8 cellular contexts compared by ENCODE assay signal in the genomic region with DNA sequence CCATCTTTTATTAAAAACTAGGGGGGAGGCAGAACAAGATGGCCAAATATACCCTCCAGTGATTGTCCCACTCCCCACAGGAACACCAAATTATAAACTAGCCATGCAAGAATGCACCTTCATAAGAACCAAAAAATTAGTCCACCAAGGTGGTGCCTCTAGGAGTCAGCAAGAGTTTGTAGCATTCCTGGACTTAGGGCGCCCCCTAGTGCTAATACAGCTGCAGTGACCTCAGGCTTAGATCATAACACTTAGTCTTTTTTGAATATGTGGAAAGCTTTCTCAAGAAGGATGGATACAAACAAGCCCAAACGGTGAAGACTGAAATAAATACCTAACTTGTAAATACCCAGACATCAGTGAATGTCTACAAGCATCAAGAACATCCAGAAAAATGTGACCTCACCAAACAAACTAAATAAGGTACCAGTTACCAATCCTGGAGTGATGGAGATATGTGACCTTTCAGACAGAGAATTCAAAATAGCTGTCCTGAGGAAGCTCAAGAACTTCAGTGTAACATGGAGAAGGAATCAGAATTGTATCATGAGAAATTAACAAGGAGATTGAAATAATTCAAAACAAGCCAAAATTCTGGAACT. TPM values are rescaled to one million over a fixed set of nuclear protein-coding genes. Genes with fewer than 3 reads are reported as not detected.
DNase-seq lines count a peak whose midpoint lies in the region; ATAC-seq and TF ChIP-seq lines count a peak whose summit lies in the region.

No MANE protein-coding gene starts in this region.

- intact Hi-C loops in tibial artery (cut with DNase I; ENCODE audit: low total_unique reads) = loop anchor here (10.0 kb wide), 1 partner anchor 555 kb away; no protein-coding TSS in a partner anchor

- no peak overlapping the region for H3K4me3 ChIP-seq in LNCaP clone FGC (ENCODE audit: low read depth, low read length)
- H3K4me3 ChIP-seq in RWPE2 (ENCODE audit: severe bottlenecking) = no peak overlapping the region
- no peak overlapping the region for H3K4me3 ChIP-seq in fibroblast of villous mesenchyme (ENCODE audit: low read depth, low read length)
- H3K4me3 ChIP-seq in tibial artery = no peak overlapping the region

- H3K27me3 ChIP-seq in RWPE2 (ENCODE audit: insufficient read depth, poor library complexity, severe bottlenecking) (no peaks in the 10 kb centered on the region), tibial artery (no peaks in the 10 kb centered on the region)

- H3K36me3 ChIP-seq in RWPE2 (ENCODE audit: low read depth) = peaks cover 24% of the 10 kb centered on the region
- peaks cover 26 to 40% (median 35%) of the 10 kb centered on the region in 3 donors for H3K36me3 ChIP-seq in tibial artery

- peak; percentile 80 for DNase-seq in ELR (ENCODE audit: low read depth)
- peak; percentile 61 for DNase-seq in H4 (ENCODE audit: low spot score)
- DNase-seq in LNCaP clone FGC (ENCODE audit: low read depth) = peak; percentile 34
- no peak for DNase-seq in RWPE2 (ENCODE audit: low spot score)
- peak; percentile 61 for DNase-seq in activated T-helper 1 cell treated with anti-CD3 and anti-CD28 coated beads, Interleukin-2, amount 50 U/mL, for 16 hours (ENCODE audit: low read depth in 1 of 2, low spot score in 1 of 2)
- peak; percentile 82 for DNase-seq in fibroblast of villous mesenchyme (ENCODE audit: low read depth)
- peak; percentile 66 for DNase-seq in omental fat pad (ENCODE audit: low spot score)
- DNase-seq in tibial artery = peak; percentile 76 to 80

- H3K4me1 ChIP-seq in RWPE2 (ENCODE audit: insufficient read depth, poor library complexity, severe bottlenecking) (no peaks in the 10 kb centered on the region), tibial artery (no peaks in the 10 kb centered on the region)

- peak; percentile 97 for ATAC-seq in RWPE2 (ENCODE audit: low read depth)
- peak; percentile 85 for ATAC-seq in omental fat pad (ENCODE audit: low FRiP score)

- no peaks in the 10 kb centered on the region for H3K9me3 ChIP-seq in RWPE2 (ENCODE audit: severe bottlenecking)
- H3K9me3 ChIP-seq in tibial artery = no peaks in the 10 kb centered on the region

- H3K27ac ChIP-seq in RWPE2 (ENCODE audit: poor library complexity, severe bottlenecking) (no peak overlapping the region), tibial artery (no peak overlapping the region)

- TF ChIP-seq CTCF in LNCaP clone FGC (IDR thresholded peaks at IDR 0.05; ENCODE audit: control insufficient read depth, extremely low read depth, insufficient read depth) (peak; percentile 96), RWPE2 (IDR thresholded peaks at IDR 0.05; ENCODE audit: poor library complexity, severe bottlenecking) (peak; percentile 98), fibroblast of villous mesenchyme (IDR thresholded peaks at IDR 0.05; ENCODE audit: insufficient read depth, low read depth, low read length) (peak; percentile 96), omental fat pad (IDR thresholded peaks at IDR 0.05) (peak in 1 of 3 donors; percentile 72), tibial artery (IDR thresholded peaks at IDR 0.05) (peak; percentile 86 to 90)

RNA-seq across cellular contexts. Expression of gene PPIP5K2, which starts 19.3 kb away (rescaled TPM):
- total RNA-seq in H4 (2014; rRNA removed; shearing (Covaris generic)) = 39.1 and 46.4 TPM in 2 replicates
- total RNA-seq in fibroblast of villous mesenchyme = 75.7 and 104 TPM in 2 replicates
- 10 to 100 TPM; 30.1 to 36.9 (median 33.7) TPM for total RNA-seq in omental fat pad

RNA-seq across cellular contexts. Expression of gene GIN1, which starts 19.4 kb away (rescaled TPM):
- total RNA-seq in H4 (2014; rRNA removed; shearing (Covaris generic)) = 4.6 and 7.9 TPM in 2 replicates
- total RNA-seq in fibroblast of villous mesenchyme (4.2 and 7.8 TPM in 2 replicates), omental fat pad (1 to 10 TPM; 2.4 to 5.1 (median 4.2) TPM)
